Comparison of ENCODE assay signal across 8 cellular contexts in the genomic region with DNA sequence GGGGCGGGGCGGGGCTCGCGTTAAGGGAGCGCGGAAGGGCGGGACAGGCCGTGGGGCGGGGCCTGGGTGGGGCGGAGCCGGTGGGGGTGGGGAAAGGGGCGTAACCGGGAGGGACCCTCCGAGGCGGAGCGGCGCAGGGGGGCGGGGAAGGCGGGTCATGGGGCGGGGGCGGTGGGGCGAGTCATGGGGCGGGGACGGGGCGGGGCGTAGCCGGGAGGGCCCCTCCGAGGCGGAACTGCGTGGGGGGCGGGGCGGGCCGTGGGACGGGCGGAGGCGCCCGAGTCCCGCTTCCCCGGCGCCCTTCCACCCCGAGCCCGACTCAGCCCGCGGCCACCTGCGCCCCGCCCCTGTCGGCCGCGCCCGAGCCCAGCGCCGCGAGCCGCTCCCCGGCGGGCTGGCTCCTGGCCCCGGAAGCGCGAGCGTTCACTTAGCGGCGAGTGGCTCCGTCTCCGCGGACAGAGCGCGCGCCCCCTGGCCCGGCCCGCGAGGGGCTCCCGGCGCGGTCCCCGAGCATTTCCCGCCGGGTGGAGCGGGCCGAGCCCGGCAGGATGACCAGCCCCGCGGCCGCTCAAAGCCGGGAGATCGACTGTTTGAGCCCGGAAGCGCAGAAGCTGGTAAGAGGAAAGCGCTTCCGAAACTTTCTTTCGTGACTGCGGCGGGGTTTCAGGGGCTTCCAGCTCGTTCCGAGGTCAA.
A peak's percentile ranks its signal among the peaks of the same experiment; 100 is the strongest.
DNase-seq lines count a peak whose midpoint lies in the region; ATAC-seq and TF ChIP-seq lines count a peak whose summit lies in the region.

No MANE protein-coding gene starts in this region.

- no peaks in the 10 kb centered on the region for H3K27me3 ChIP-seq in RWPE2 (ENCODE audit: insufficient read depth, poor library complexity, severe bottlenecking)
- H3K27me3 ChIP-seq in neuronal stem cell (ENCODE audit: control insufficient read depth in 3 of 3, insufficient read depth in 3 of 3, low read depth in 1 of 3, low read length in 3 of 3): peaks cover 0 to 23% (median 6%) of the 10 kb centered on the region in 3 experiments
- no peaks in the 10 kb centered on the region for H3K27me3 ChIP-seq in testis

- no peak overlapping the region for H4K8ac ChIP-seq in neuronal stem cell (ENCODE audit: low read depth, low read length)

- no peak for TF ChIP-seq POLR2A in testis (IDR thresholded peaks at IDR 0.05)

- no peak overlapping the region for H3K4ac ChIP-seq in neuronal stem cell (ENCODE audit: low read length)

- peak overlapping the region; percentile 95 for H2AFZ ChIP-seq in neuronal stem cell (ENCODE audit: low read length)

- H3K36me3 ChIP-seq in RWPE2 (ENCODE audit: low read depth) (peaks cover 6% of the 10 kb centered on the region), neuronal stem cell (replicated peaks in 1 of 2; ENCODE audit: control insufficient read depth in 2 of 2, insufficient read depth in 2 of 2, low read length in 2 of 2) (no peaks in the 10 kb centered on the region), testis (ENCODE audit: low read depth, missing control alignments) (no peaks in the 10 kb centered on the region)

- no peak overlapping the region for H2BK5ac ChIP-seq in neuronal stem cell (ENCODE audit: low read length)

- H3K4me2 ChIP-seq in neuronal stem cell (ENCODE audit: insufficient read depth, low read length, poor library complexity, severe bottlenecking): peak overlapping the region; percentile 87

- H3K4me3 ChIP-seq in RWPE2 (ENCODE audit: severe bottlenecking): peak overlapping the region; percentile 86
- peak overlapping the region; percentile 81 to 93 for H3K4me3 ChIP-seq in foreskin fibroblast (ENCODE audit: low read depth in 1 of 2, low read length in 2 of 2)
- peak overlapping the region; percentile 78 to 84 for H3K4me3 ChIP-seq in neuronal stem cell (ENCODE audit: low read length in 2 of 2)
- peak overlapping the region; percentile 84 to 90 for H3K4me3 ChIP-seq in testis

- peak overlapping the region; percentile 94 for H3K18ac ChIP-seq in neuronal stem cell (ENCODE audit: low read length)

- intact Hi-C loops in testis (cut with DNase I; ENCODE audit: low total_unique reads): no loop called here

- in situ Hi-C loops in KBM-7 (cut with MboI; ENCODE audit: low pct_unique_long_range_greater_than_20kb, low sequenced_read_pairs): no loop called here

- H3K27ac ChIP-seq in RWPE2 (ENCODE audit: poor library complexity, severe bottlenecking) (peak overlapping the region; percentile 97), neuronal stem cell (replicated peaks; ENCODE audit: low read length) (no peak overlapping the region), testis (peak overlapping the region; percentile 66 to 92)

- H3K9ac ChIP-seq in neuronal stem cell (ENCODE audit: low read depth, low read length, poor library complexity): peak overlapping the region; percentile 82

- H4K91ac ChIP-seq in neuronal stem cell (ENCODE audit: low read depth, low read length, poor library complexity): no peak overlapping the region

- no peak overlapping the region for H2BK120ac ChIP-seq in neuronal stem cell (ENCODE audit: low read depth, low read length)

- peak; percentile 71 for DNase-seq in DMS153 (lab: John Stamatoyannopoulos, UW)
- DNase-seq in KBM-7: peak; percentile 68
- peak; percentile 96 for DNase-seq in RWPE2 (ENCODE audit: low spot score)
- DNase-seq in activated effector memory CD4-positive, alpha-beta T cell treated with anti-CD3 and anti-CD28 coated beads, Interleukin-2, amount 50 U/mL, for 16 hours: peak; percentile 98
- DNase-seq in foreskin fibroblast: peak; percentile 85 to 96
- peak; percentile 92 for DNase-seq in neuronal stem cell (ENCODE audit: low spot score)
- peak; percentile 97 for DNase-seq in testis

- H2BK12ac ChIP-seq in neuronal stem cell (ENCODE audit: low read length): no peak overlapping the region

- no CpG with 5 or more reads among the region's 94 CpGs for WGBS in neuronal stem cell (ENCODE audit: extremely low coverage in 2 of 2, insufficient read length in 2 of 2, insufficient replicate concordance in 1 of 2), 2 donors
- 2 to 4% methylated on average over 7 to 36 of the region's 94 CpGs for WGBS in testis, 2 donors

- no peak overlapping the region for H2BK15ac ChIP-seq in neuronal stem cell (ENCODE audit: low read length)

- H3K14ac ChIP-seq in neuronal stem cell (ENCODE audit: low read length): peak overlapping the region; percentile 87

- H3K9me3 ChIP-seq in RWPE2 (ENCODE audit: severe bottlenecking) (no peaks in the 10 kb centered on the region), neuronal stem cell (replicated peaks in 1 of 2; ENCODE audit: control insufficient read depth in 2 of 2, insufficient read depth in 1 of 2, low read depth in 1 of 2, low read length in 2 of 2) (peaks cover 0 to under 1% of the 10 kb centered on the region in 2 donors), testis (no peaks in the 10 kb centered on the region)

- no peaks in the 10 kb centered on the region for H3K79me1 ChIP-seq in neuronal stem cell (ENCODE audit: low read depth, low read length)

- H3K23ac ChIP-seq in neuronal stem cell (ENCODE audit: low read depth, low read length, poor library complexity): peak overlapping the region; percentile 35

- peak; percentile 49 for ATAC-seq in GM21529 (IDR thresholded peaks at IDR 0.05; ENCODE audit: unreplicated experiment)
- ATAC-seq in RWPE2 (ENCODE audit: low read depth): peak; percentile 40

- TF ChIP-seq CTCF in RWPE2 (IDR thresholded peaks at IDR 0.05; ENCODE audit: poor library complexity, severe bottlenecking) (no peak), foreskin fibroblast (IDR thresholded peaks at IDR 0.05; ENCODE audit: low read depth, low read length) (no peak), testis (IDR thresholded peaks at IDR 0.05) (no peak)

- H2AK5ac ChIP-seq in neuronal stem cell (ENCODE audit: low read depth, low read length): no peak overlapping the region

- peaks cover 51% of the 10 kb centered on the region for H3K4me1 ChIP-seq in RWPE2 (ENCODE audit: insufficient read depth, poor library complexity, severe bottlenecking)
- H3K4me1 ChIP-seq in neuronal stem cell (ENCODE audit: control insufficient read depth in 2 of 2, insufficient read depth in 1 of 2, low read depth in 1 of 2, low read length in 2 of 2): peaks cover 4 to 20% of the 10 kb centered on the region in 2 donors
- H3K4me1 ChIP-seq in testis: peaks cover 12% of the 10 kb centered on the region
